ENCODE assay signal across 8 cellular contexts in the genomic region with DNA sequence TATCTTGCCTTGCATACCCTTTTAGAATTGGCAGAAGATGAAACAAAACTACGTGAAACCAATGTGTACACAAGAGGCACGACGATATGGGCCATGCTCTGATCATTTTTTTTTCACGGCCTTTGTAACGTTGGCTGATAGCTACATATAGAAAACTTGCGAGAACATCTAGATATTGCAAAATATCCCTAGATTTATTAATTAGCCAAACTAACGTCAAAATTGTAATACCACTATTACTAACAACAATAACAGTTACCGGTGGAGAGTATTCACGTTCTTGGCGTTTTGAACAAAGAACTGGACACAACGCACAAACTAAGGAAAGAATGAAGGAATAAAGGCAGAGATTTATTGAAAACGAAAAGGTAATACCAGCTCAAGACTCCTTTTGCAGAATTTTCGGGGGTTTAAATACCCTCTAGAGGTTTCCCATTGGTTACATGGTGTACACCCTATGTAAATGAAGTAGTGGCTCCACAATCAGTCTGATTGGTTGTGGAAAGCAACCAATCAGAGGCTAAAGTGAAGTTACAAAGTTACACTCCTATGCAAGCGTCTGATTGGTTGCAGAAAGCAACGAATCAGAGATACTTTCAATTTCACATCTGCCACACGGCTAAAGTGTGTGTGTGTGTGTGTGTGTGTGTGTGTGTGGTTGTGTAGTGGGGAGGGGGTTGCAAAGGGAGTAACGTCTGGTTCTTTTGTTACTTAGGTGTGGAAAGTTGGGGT. TPM values are rescaled to one million over a fixed set of nuclear protein-coding genes. Genes with fewer than 3 reads are reported as not detected.
DNase-seq lines count a peak whose midpoint lies in the region; ATAC-seq and TF ChIP-seq lines count a peak whose summit lies in the region.

No MANE protein-coding gene starts in this region.

- no peak overlapping the region for H2AK9ac ChIP-seq in IMR-90 (replicated peaks; ENCODE audit: low read depth, low read length, poor library complexity)

- H3K23ac ChIP-seq in IMR-90 (ENCODE audit: low read depth, low read length): no peak overlapping the region

- H3K79me1 ChIP-seq in IMR-90 (ENCODE audit: low read depth in 1 of 2, low read length in 2 of 2): peaks cover 5 to 14% of the 10 kb centered on the region in 2 experiments; a peak in 3 of 4 replicates

- H3K4me1 ChIP-seq in IMR-90 (ENCODE audit: control insufficient read depth, insufficient read depth, low read length): no peaks in the 10 kb centered on the region
- peaks cover 6% of the 10 kb centered on the region for H3K4me1 ChIP-seq in SJSA1 (replicated peaks)
- peaks cover 18% of the 10 kb centered on the region for H3K4me1 ChIP-seq in osteoblast (ENCODE audit: insufficient read depth, low read length)

- ATAC-seq in IMR-90 (ENCODE audit: low read depth) (no peak), GM21717 (IDR thresholded peaks at IDR 0.05; ENCODE audit: unreplicated experiment) (no peak), HG03469 (IDR thresholded peaks at IDR 0.05; ENCODE audit: unreplicated experiment) (no peak)

- no peak overlapping the region for H2BK20ac ChIP-seq in IMR-90 (ENCODE audit: low read depth, low read length)

- peak overlapping the region; percentile 97 for H2AFZ ChIP-seq in IMR-90 (replicated peaks; ENCODE audit: low read length, poor library complexity)
- peak overlapping the region; percentile 85 for H2AFZ ChIP-seq in osteoblast (ENCODE audit: low read length)

- no peak overlapping the region for H3K56ac ChIP-seq in IMR-90 (ENCODE audit: extremely low read depth, insufficient read depth, low read length)

- no peak overlapping the region for H4K91ac ChIP-seq in IMR-90 (ENCODE audit: insufficient read depth, low read depth, low read length)

- H3K27me3 ChIP-seq in IMR-90 (ENCODE audit: control insufficient read depth, insufficient read depth, low read length) (no peaks in the 10 kb centered on the region; the same call in 1 of the 2 replicates), SJSA1 (replicated peaks) (no peaks in the 10 kb centered on the region), osteoblast (ENCODE audit: insufficient read depth, low read length) (no peaks in the 10 kb centered on the region)

- dilution Hi-C loops in IMR-90 (cut with HindIII; ENCODE audit: low sequenced_read_pairs, unreplicated experiment): no loop called here

- H4K20me1 ChIP-seq in IMR-90 (ENCODE audit: insufficient read depth, low read length) (peaks cover 14% of the 10 kb centered on the region; the same call in 1 of the 2 replicates), osteoblast (ENCODE audit: insufficient read depth, low read length) (peaks cover 24% of the 10 kb centered on the region)

- no peak overlapping the region for H3K14ac ChIP-seq in IMR-90 (replicated peaks; ENCODE audit: low read depth, low read length)

- TF ChIP-seq POLR2A in IMR-90 (IDR thresholded peaks at IDR 0.05; ENCODE audit: low read depth, low read length): no peak
- no peak for TF ChIP-seq POLR2A in erythroblast (IDR thresholded peaks at IDR 0.05; ENCODE audit: low read length)

- no peak overlapping the region for H2BK5ac ChIP-seq in IMR-90 (ENCODE audit: low read depth, low read length, poor library complexity, severe bottlenecking)

- no peak overlapping the region for H3K18ac ChIP-seq in IMR-90 (ENCODE audit: low read depth, low read length)

- no peak overlapping the region; the same call in 1 of the 2 replicates for H3K4ac ChIP-seq in IMR-90 (ENCODE audit: low read depth, low read length)

- H2AK5ac ChIP-seq in IMR-90 (ENCODE audit: low read depth, low read length): no peak overlapping the region

- H3K4me2 ChIP-seq in IMR-90 (ENCODE audit: low read depth, low read length) (peak overlapping the region; percentile 73), osteoblast (ENCODE audit: insufficient read depth, low read length) (peak overlapping the region; percentile 97)

- no peak for TF ChIP-seq RAD21 in IMR-90 (IDR thresholded peaks at IDR 0.05; ENCODE audit: low read length)

- DNase-seq in CMK (ENCODE audit: low read depth) (peak; percentile 67), IMR-90 (peak; percentile 56), SJSA1 (ENCODE audit: low read depth in 1 of 2, low spot score in 2 of 2) (no peak), erythroblast (lab: John Stamatoyannopoulos, UW) (peak; percentile 45 to 70), osteoblast (ENCODE audit: insufficient read length, low spot score, missing footprints) (no peak), NCI-H526 treated with DMSO at 0.1 percent for 48 hours (lab: John Stamatoyannopoulos, UW) (no peak)

- peak overlapping the region; percentile 47; the same call in 1 of the 2 replicates for H4K5ac ChIP-seq in IMR-90 (ENCODE audit: low read depth, low read length)

- H4K8ac ChIP-seq in IMR-90 (ENCODE audit: low read depth in 2 of 2, low read length in 2 of 2): peak overlapping the region; percentile 2 to 92; a peak in 3 of 4 replicates

- in situ Hi-C loops in IMR-90 (cut with MboI; ENCODE audit: low sequenced_read_pairs): no loop called here

- no peak overlapping the region for H2BK120ac ChIP-seq in IMR-90 (ENCODE audit: low read depth, low read length)

- H3K9me3 ChIP-seq in IMR-90 (ENCODE audit: control insufficient read depth, insufficient read depth, low read length): no peaks in the 10 kb centered on the region
- H3K9me3 ChIP-seq in SJSA1 (replicated peaks): 0 out of 2 replicates have a peak, but pooled peaks cover 2% of the 10 kb centered on the region
- H3K9me3 ChIP-seq in osteoblast (ENCODE audit: low read depth, low read length): no peaks in the 10 kb centered on the region

- POLR2A ChIA-PET in IMR-90 (lab: Charles Lee; ENCODE audit: unreplicated experiment): no interaction called here

- CTCF ChIA-PET in IMR-90 (lab: Yijun Ruan, JAX): interaction anchor here (0.6 kb wide), 1 partner anchor 15 kb away, joined by 3 read pairs; no protein-coding TSS in a partner anchor

- WGBS in IMR-90 (ENCODE audit: extremely low coverage in 2 of 2, insufficient read length in 1 of 2), 2 experiments: 90% methylated on average over 2 of the region's 17 CpGs; no CpG with 5 or more reads in 1 of the 2 experiments

- no peak overlapping the region for H3K9ac ChIP-seq in IMR-90 (ENCODE audit: low read depth, low read length)

- peaks cover 41% of the 10 kb centered on the region for H3K79me2 ChIP-seq in osteoblast (ENCODE audit: insufficient read depth, low read length)

- H3K27ac ChIP-seq in IMR-90 (ENCODE audit: insufficient read depth, low read length): no peak overlapping the region
- no peak overlapping the region for H3K27ac ChIP-seq in SJSA1
- H3K27ac ChIP-seq in osteoblast (ENCODE audit: low read depth, low read length): peak overlapping the region; percentile 97

- TF ChIP-seq CTCF in IMR-90 (conservative IDR thresholded peaks at IDR 0.05; ENCODE audit: low read depth, low read length) (no peak), osteoblast (IDR thresholded peaks at IDR 0.05; ENCODE audit: extremely low read depth, low read depth, low read length) (no peak)

- no TSS peak for BruUV-seq in IMR-90 (replicated peaks; lab: Mats Ljungman, UMichigan)

- H2BK15ac ChIP-seq in IMR-90 (ENCODE audit: low read depth, low read length): no peak overlapping the region

- no peaks in the 10 kb centered on the region for H3K9me1 ChIP-seq in IMR-90 (ENCODE audit: insufficient read depth, low read length)

- H3K4me3 ChIP-seq in IMR-90 (ENCODE audit: insufficient read depth, low read depth, low read length): peak overlapping the region; percentile 76; the same call in 1 of the 2 replicates
- H3K4me3 ChIP-seq in SJSA1: peak overlapping the region; percentile 77
- H3K4me3 ChIP-seq in osteoblast (ENCODE audit: insufficient read depth, low read length): peak overlapping the region; percentile 98

- H3K36me3 ChIP-seq in IMR-90 (ENCODE audit: control insufficient read depth, insufficient read depth, low read length) (no peaks in the 10 kb centered on the region), SJSA1 (peaks cover 3% of the 10 kb centered on the region), osteoblast (ENCODE audit: insufficient read depth, low read length) (peaks cover 2% of the 10 kb centered on the region)

- intact Hi-C loops in IMR-90 (cut with micrococcal nuclease): loop anchor here (5.0 kb wide), 1 partner anchor 235 kb away; no protein-coding TSS in a partner anchor

TF ChIP-seq in IMR-90, 13 proteins besides CTCF, POLR2A, EP300 and RAD21 (continues in another document):
- TF ChIP-seq NFE2L2 (IDR thresholded peaks at IDR 0.05; ENCODE audit: low read depth, low read length) (no peak), USF2 (IDR thresholded peaks at IDR 0.05; ENCODE audit: low read depth, low read length) (no peak), FOS (IDR thresholded peaks at IDR 0.05; ENCODE audit: low read depth, low read length) (no peak), BHLHE40 (IDR thresholded peaks at IDR 0.05; ENCODE audit: low read depth, low read length) (no peak), MAZ (IDR thresholded peaks at IDR 0.05; ENCODE audit: borderline replicate concordance, low read depth, low read length) (no peak), MAFK (IDR thresholded peaks at IDR 0.05; ENCODE audit: low read depth, low read length) (no peak), RCOR1 (IDR thresholded peaks at IDR 0.05; ENCODE audit: insufficient replicate concordance, low read length) (no peak), RFX5 (IDR thresholded peaks at IDR 0.05; ENCODE audit: low read depth, low read length) (no peak), SMC3 (IDR thresholded peaks at IDR 0.05; ENCODE audit: low read depth, low read length) (no peak)
- TF ChIP-seq, protein P1, sequence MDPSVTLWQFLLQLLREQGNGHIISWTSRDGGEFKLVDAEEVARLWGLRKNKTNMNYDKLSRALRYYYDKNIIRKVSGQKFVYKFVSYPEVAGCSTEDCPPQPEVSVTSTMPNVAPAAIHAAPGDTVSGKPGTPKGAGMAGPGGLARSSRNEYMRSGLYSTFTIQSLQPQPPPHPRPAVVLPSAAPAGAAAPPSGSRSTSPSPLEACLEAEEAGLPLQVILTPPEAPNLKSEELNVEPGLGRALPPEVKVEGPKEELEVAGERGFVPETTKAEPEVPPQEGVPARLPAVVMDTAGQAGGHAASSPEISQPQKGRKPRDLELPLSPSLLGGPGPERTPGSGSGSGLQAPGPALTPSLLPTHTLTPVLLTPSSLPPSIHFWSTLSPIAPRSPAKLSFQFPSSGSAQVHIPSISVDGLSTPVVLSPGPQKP (IDR thresholded peaks at IDR 0.05; ENCODE audit: borderline replicate concordance, low read depth, low read length): no peak

RNA-seq across cellular contexts. Expression of gene GTF2B, which starts 0.9 kb away (rescaled TPM):
- 41.0 and 55.5 TPM in 2 replicates for total RNA-seq in IMR-90 (2012; rRNA removed)
- 24.3 and 32.0 TPM in 2 replicates for polyA plus RNA-seq in IMR-90 (2012; rRNA removed)
- 6.2 and 7.1 TPM in 2 replicates for polyA plus RNA-seq in IMR-90 (2012; cell fraction: cytosol; rRNA removed)
- polyA plus RNA-seq in IMR-90 (2012; cell fraction: nucleus; rRNA removed; ENCODE audit: low replicate concordance): 2.6 and 22.9 TPM in 2 replicates
- total RNA-seq in SJSA1 (2014; rRNA removed; shearing (Covaris generic)): 57.9 and 67.9 TPM in 2 replicates
- total RNA-seq in osteoblast: 31.5 and 34.2 TPM in 2 replicates

Comparison
In these comparisons a context has a peak if more than half of its experiments do, and no peak if none do; other contexts are left out.
1. DNase-seq: peak in CMK (single experiment), IMR-90 (single experiment) and erythroblast (2 of 2); none in SJSA1 (0 of 2), osteoblast (single experiment) and NCI-H526 treated with DMSO at 0.1 percent for 48 hours (single experiment).
2. Peak in every context shown above with its lines, with median percentiles within 50 percentile points of each other: H3K4me3 ChIP-seq.